In genomic region chr7:17369686-17370426, GRCh38 we compare ENCODE assay signal across 8 cellular contexts.
A peak's percentile ranks its signal among the peaks of the same experiment; 100 is the strongest.
DNase-seq lines count a peak whose midpoint lies in the region; ATAC-seq and TF ChIP-seq lines count a peak whose summit lies in the region.

No MANE protein-coding gene starts in this region.

- peaks cover 39% of the 10 kb centered on the region for H3K4me1 Mint-ChIP-seq in CD14-positive monocyte

- peaks cover 0 to 2% (median 1%) of the 10 kb centered on the region in 3 donors for H3K27me3 Mint-ChIP-seq in CD14-positive monocyte (ENCODE audit: low read depth in 3 of 3)

- TF ChIP-seq CTCF in CD14-positive monocyte (IDR thresholded peaks at IDR 0.05), result no peak

- DNase-seq in CD14-positive monocyte (ENCODE audit: low spot score) (peak; percentile 64), NOMO-1 treated with dmso at 0.1 percent for 144 hours (lab: John Stamatoyannopoulos, UW; ENCODE audit: unreplicated experiment) (peak; percentile 76), epithelial cell of prostate (ENCODE audit: low read depth, low spot score) (peak; percentile 52), non-pigmented ciliary epithelial cell (ENCODE audit: low read depth) (peak; percentile 81)
- no peak for DNase-seq in NK-92 treated with Interleukin-12 subunit alpha and Interleukin-12 subunit beta, amount 100 ng/mL, for 24 hours (lab: John Stamatoyannopoulos, UW)

- H3K36me3 Mint-ChIP-seq in CD14-positive monocyte, result peaks cover 0 to 4% of the 10 kb centered on the region in 2 donors

- intact Hi-C loops in CD14-positive monocyte (cut with micrococcal nuclease), result loop anchor here (5.0 kb wide), 1 partner anchor 37 kb away; no protein-coding TSS in a partner anchor

- peak overlapping the region; percentile 73 for H3K27ac ChIP-seq in epithelial cell of prostate

- ATAC-seq in HG02678 (IDR thresholded peaks at IDR 0.05; ENCODE audit: unreplicated experiment) (no peak), GM18867 (IDR thresholded peaks at IDR 0.05; ENCODE audit: unreplicated experiment) (no peak), GM18502 (IDR thresholded peaks at IDR 0.05; ENCODE audit: poor library complexity, unreplicated experiment) (no peak)

- H3K27ac Mint-ChIP-seq in CD14-positive monocyte, result peak overlapping the region; percentile 89 to 99 (median 97)

- peak overlapping the region in 1 of 2 donors; percentile 72 for H3K4me3 Mint-ChIP-seq in CD14-positive monocyte

- H3K9me3 Mint-ChIP-seq in CD14-positive monocyte, result peaks cover 0 to 3% (median 0%) of the 10 kb centered on the region in 7 donors
